22 cellular contexts compared by ENCODE assay signal in genomic region chr16:24536671-24537070, GRCh38.
"Had no signal": no experiment of that assay in that cellular context is flagged by ENCODE, and none has a peak within 500 bp of the region (broad histone marks: within the 10 kb centered on the region; RNA-seq: fewer than 3 reads in every experiment).

No MANE protein-coding gene starts in this region.

- H3K4me2 ChIP-seq: smooth muscle cell had no signal

- H3K27me3 ChIP-seq: esophagus squamous epithelium, gastroesophageal sphincter, left lung, pancreas, tibial artery, upper lobe of left lung, uterus had no signal

- DNase-seq: effector memory CD4-positive, alpha-beta T cell; esophagus squamous epithelium; foreskin fibroblast; glutamatergic neuron; left lung; mesenchymal stem cell; midbrain; occipital lobe; pancreas; right cardiac atrium; stimulated activated CD4-positive, alpha-beta T cell treated with anti-CD3 and anti-CD28 coated beads, Interleukin-4, amount 100 ng/mL, for 1 hour; stimulated activated CD8-positive, alpha-beta memory T cell treated with anti-CD3 and anti-CD28 coated beads, Interleukin-4, amount 100 ng/mL, for 48 hours; tibial artery; upper lobe of left lung; uterus had no signal

- ATAC-seq: gastroesophageal sphincter; left lung; pancreas; right cardiac atrium; stimulated activated effector memory CD8-positive, alpha-beta T cell treated with anti-CD3 and anti-CD28 coated beads, Interleukin-12 subunit alpha, Interleukin-12 subunit beta, amount 100 ng/mL, for 72 hours had no signal

- H3K9me3 ChIP-seq: esophagus squamous epithelium, gastroesophageal sphincter, left lung, pancreas, tibial artery, upper lobe of left lung, uterus had no signal

- H3K27ac Mint-ChIP-seq: progenitor cell of endocrine pancreas; stimulated activated effector memory CD8-positive, alpha-beta T cell treated with anti-CD3 and anti-CD28 coated beads, Interleukin-12 subunit alpha, Interleukin-12 subunit beta, amount 100 ng/mL, for 72 hours; stimulated activated naive CD8-positive, alpha-beta T cell treated with anti-CD3 and anti-CD28 coated beads, Interleukin-15, Interleukin-2, amounts not matched to agents 100 ng/mL and 50 ng/mL, for 24 hours had no signal

- H3K27ac ChIP-seq: epithelial cell of prostate, esophagus squamous epithelium, gastroesophageal sphincter, left lung, pancreas, tibial artery, upper lobe of left lung, uterus had no signal

- H3K4me3 ChIP-seq: esophagus squamous epithelium, gastroesophageal sphincter, left lung, lung, pancreas, smooth muscle cell, tibial artery, upper lobe of left lung, uterus had no signal

- H3K4me1 ChIP-seq: pancreas, uterus had no signal

- H3K4me3 Mint-ChIP-seq: stimulated activated effector memory CD8-positive, alpha-beta T cell treated with anti-CD3 and anti-CD28 coated beads, Interleukin-12 subunit alpha, Interleukin-12 subunit beta, amount 100 ng/mL, for 72 hours; stimulated activated naive CD8-positive, alpha-beta T cell treated with anti-CD3 and anti-CD28 coated beads, Interleukin-15, Interleukin-2, amounts not matched to agents 100 ng/mL and 50 ng/mL, for 24 hours had no signal

- H3K36me3 ChIP-seq: esophagus squamous epithelium, gastroesophageal sphincter, left lung, pancreas, tibial artery, upper lobe of left lung, uterus had no signal

- H3K27me3 Mint-ChIP-seq: progenitor cell of endocrine pancreas; stimulated activated naive CD8-positive, alpha-beta T cell treated with anti-CD3 and anti-CD28 coated beads, Interleukin-15, Interleukin-2, amounts not matched to agents 100 ng/mL and 50 ng/mL, for 24 hours had no signal
